In the genomic region with DNA sequence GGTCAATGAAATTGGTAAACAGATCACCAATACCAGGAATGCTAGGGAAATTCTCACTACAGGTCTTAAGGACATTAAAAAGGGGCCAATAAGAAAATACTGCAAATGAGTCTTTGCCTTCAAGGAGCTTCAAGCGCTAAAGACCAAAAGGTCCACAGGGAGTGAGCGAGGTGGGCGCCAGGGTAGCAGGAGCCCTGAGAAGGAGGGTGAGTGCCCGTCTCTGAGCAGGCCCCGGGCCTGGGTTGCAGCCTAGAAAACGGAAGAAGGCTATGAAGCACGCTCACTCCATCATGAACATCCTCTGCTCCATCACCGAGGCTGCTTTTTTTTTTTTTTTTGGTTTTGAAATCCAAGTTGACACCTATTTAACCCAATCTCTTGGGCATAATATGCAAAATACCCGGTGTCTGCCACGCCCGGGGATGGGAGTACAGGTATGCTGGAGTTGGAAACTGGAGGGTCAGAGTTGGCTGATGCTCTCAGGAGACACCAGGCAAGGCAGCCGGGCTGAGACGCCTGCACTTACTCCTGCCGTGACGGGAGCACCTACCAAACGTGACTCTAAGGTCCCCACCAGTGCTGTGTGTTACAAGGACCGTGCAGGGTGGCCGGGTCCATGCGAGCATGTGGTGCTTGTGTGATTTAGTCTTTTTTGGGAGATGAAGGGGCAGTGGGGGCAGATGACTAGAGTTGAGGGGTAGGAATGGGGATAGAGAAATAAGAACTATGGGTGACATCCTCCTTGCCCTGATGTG, we compare ENCODE assay signal across 27 cellular contexts.
DNase-seq lines count a peak whose midpoint lies in the region; ATAC-seq and FAIRE-seq lines count a peak whose summit lies in the region.
"Had no signal": no experiment of that assay in that cellular context is flagged by ENCODE, and none has a peak within 500 bp of the region (broad histone marks: within the 10 kb centered on the region; RNA-seq: fewer than 3 reads in every experiment).

No MANE protein-coding gene starts in this region.

- no peak overlapping the region for H2AK5ac ChIP-seq in mesendoderm (ENCODE audit: low read length)

- peak overlapping the region; percentile 17 for H3K27ac Mint-ChIP-seq in activated T-helper 17 cell treated with anti-CD3 and anti-CD28 coated beads, Interleukin-2, amount 50 U/mL, for 72 hours

- ATAC-seq in right cardiac atrium, result peak in 1 of 2 donors; percentile 6
- no peak for ATAC-seq in left cardiac atrium
- no peak for ATAC-seq in activated T-helper 17 cell treated with anti-CD3 and anti-CD28 coated beads, Interleukin-2, amount 50 U/mL, for 72 hours (replicated peaks)
- ATAC-seq: A549, HCT116, HepG2, K562, SK-N-SH treated with all-trans-retinoic acid at 6 μM for 48 hours had no signal

- peaks cover 61% of the 10 kb centered on the region for H3K36me3 Mint-ChIP-seq in activated T-helper 17 cell treated with anti-CD3 and anti-CD28 coated beads, Interleukin-2, amount 50 U/mL, for 72 hours (ENCODE audit: low read depth)

- H3K23ac ChIP-seq in mesendoderm (ENCODE audit: low read length), result no peak overlapping the region

- no peaks in the 10 kb centered on the region for H3K9me3 Mint-ChIP-seq in activated T-helper 17 cell treated with anti-CD3 and anti-CD28 coated beads, Interleukin-2, amount 50 U/mL, for 72 hours

- FAIRE-seq in HTR-8/SVneo (lab: Jason Lieb, UNC), result no peak
- FAIRE-seq: A549, GM12892, GM19239, HepG2, K562, RCC 7860 had no signal

- intact Hi-C loops in right cardiac atrium (cut with DNase I), result no loop called here
- intact Hi-C loops in left cardiac atrium (cut with DNase I), result no loop called here

- no peaks in the 10 kb centered on the region for H3K79me2 ChIP-seq in mesendoderm (ENCODE audit: control insufficient read depth, insufficient read depth, low read length)

- H3K36me3 ChIP-seq in mesendoderm (ENCODE audit: control insufficient read depth, insufficient read depth, low read length), result peaks cover 6% of the 10 kb centered on the region

- WGBS in right cardiac atrium, result 97% methylated on average over 19 of the region's 19 CpGs
- no CpG with 5 or more reads among the region's 19 CpGs for WGBS in mesendoderm (ENCODE audit: extremely low coverage, insufficient coverage, low lambda C conversion rate)

- no peak overlapping the region for H4K5ac ChIP-seq in mesendoderm (ENCODE audit: low read length)

- H2BK120ac ChIP-seq in mesendoderm (ENCODE audit: low read depth, low read length), result no peak overlapping the region

- H3K4me1 ChIP-seq in right cardiac atrium (ENCODE audit: control insufficient read depth, insufficient read depth, low read length) (no peaks in the 10 kb centered on the region), mesendoderm (ENCODE audit: control insufficient read depth, low read depth, low read length) (no peaks in the 10 kb centered on the region)
- H3K4me1 ChIP-seq: A549, BE2C, SJCRH30 had no signal

- H3K27ac ChIP-seq in right cardiac atrium (ENCODE audit: low read length), result no peak overlapping the region
- H3K27ac ChIP-seq in mesendoderm (ENCODE audit: low read depth, low read length), result peak overlapping the region; percentile 28
- H3K27ac ChIP-seq: A549, SJCRH30 had no signal

- no peak overlapping the region for H3K56ac ChIP-seq in mesendoderm (ENCODE audit: low read length)

- no peak overlapping the region for H3K4me2 ChIP-seq in mesendoderm (ENCODE audit: low read length)
- H3K4me2 ChIP-seq: A549 had no signal

- H3K4me1 Mint-ChIP-seq in activated T-helper 17 cell treated with anti-CD3 and anti-CD28 coated beads, Interleukin-2, amount 50 U/mL, for 72 hours, result no peaks in the 10 kb centered on the region

- H3K4ac ChIP-seq in mesendoderm (ENCODE audit: low read depth, low read length), result no peak overlapping the region

- no peak overlapping the region for H3K4me3 ChIP-seq in right cardiac atrium (ENCODE audit: low read length)
- no peak overlapping the region for H3K4me3 ChIP-seq in mesendoderm (ENCODE audit: low read length)
- H3K4me3 ChIP-seq: A549, K562, SJCRH30 had no signal

- H4K8ac ChIP-seq in mesendoderm (ENCODE audit: low read depth, low read length), result no peak overlapping the region

- H3K79me1 ChIP-seq in mesendoderm (ENCODE audit: low read length), result no peaks in the 10 kb centered on the region

- H3K9ac ChIP-seq in mesendoderm (ENCODE audit: low read length), result no peak overlapping the region

- no peak overlapping the region for H2BK5ac ChIP-seq in mesendoderm (ENCODE audit: low read length)

- H3K27me3 Mint-ChIP-seq in activated T-helper 17 cell treated with anti-CD3 and anti-CD28 coated beads, Interleukin-2, amount 50 U/mL, for 72 hours, result no peaks in the 10 kb centered on the region

- no peaks in the 10 kb centered on the region for H3K9me3 ChIP-seq in right cardiac atrium (ENCODE audit: control insufficient read depth, low read length)
- H3K9me3 ChIP-seq: BE2C, SJCRH30 had no signal

- no peak overlapping the region for H2BK15ac ChIP-seq in mesendoderm (replicated peaks; ENCODE audit: low read depth)

- peak in 2 of 3 donors; percentile 4 to 20 for DNase-seq in right cardiac atrium
- no peak for DNase-seq in left cardiac atrium
- DNase-seq in mesendoderm, result no peak
- DNase-seq in NCI-H1417 (lab: John Stamatoyannopoulos, UW), result no peak
- DNase-seq in HTR-8/SVneo (ENCODE audit: insufficient read length, low spot score), result no peak
- no peak for DNase-seq in DMS114 treated with DMSO at 0.1 percent for 48 hours (lab: John Stamatoyannopoulos, UW; ENCODE audit: unreplicated experiment)
- DNase-seq: BE2C, Calu3, DMS153, DND-41, Kasumi-1, MV-4-11, NCI-H1105, NCI-H2029, NCI-H446, NCI-H524 treated with DMSO at 0.1 percent for 48 hours, NCI-H774, SJCRH30 had no signal

- H3K4me3 Mint-ChIP-seq in activated T-helper 17 cell treated with anti-CD3 and anti-CD28 coated beads, Interleukin-2, amount 50 U/mL, for 72 hours, result no peak overlapping the region

- H3K27me3 ChIP-seq in right cardiac atrium (ENCODE audit: control insufficient read depth, insufficient read depth), result no peaks in the 10 kb centered on the region
- no peaks in the 10 kb centered on the region for H3K27me3 ChIP-seq in mesendoderm (ENCODE audit: insufficient read depth, low read length, poor library complexity)
- H3K27me3 ChIP-seq: BE2C, SJCRH30 had no signal

- H3K18ac ChIP-seq in mesendoderm (ENCODE audit: low read length), result no peak overlapping the region

Comparison
In these comparisons a context has a peak if more than half of its experiments do, and no peak if none do; other contexts are left out.
1. DNase-seq: peak in right cardiac atrium (2 of 3); none in left cardiac atrium (single experiment), mesendoderm (single experiment), NCI-H1417 (0 of 3), HTR-8/SVneo (single experiment) and DMS114 treated with DMSO at 0.1 percent for 48 hours (single experiment).